Comparison of ENCODE assay signal across 33 cellular contexts in the genomic region with DNA sequence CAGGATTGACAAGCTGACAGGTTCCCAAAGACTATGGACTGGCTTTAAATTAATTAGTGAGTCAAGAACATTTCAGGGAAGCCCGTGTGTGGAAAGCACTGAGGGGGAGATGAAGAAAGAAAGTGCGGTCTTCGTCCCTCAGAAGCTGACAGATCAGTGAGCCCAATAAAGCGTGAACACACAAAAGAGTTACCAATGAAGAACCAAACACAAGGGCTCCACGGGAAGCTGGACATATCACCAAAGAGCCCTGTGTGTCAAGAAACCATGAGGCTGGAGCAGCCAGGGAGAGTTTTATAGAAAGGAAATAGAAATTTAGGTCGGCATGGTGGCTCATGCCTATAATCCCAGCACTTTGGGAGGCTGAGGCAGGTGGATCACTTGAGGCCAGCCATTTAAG.
"Had no signal": no experiment of that assay in that cellular context is flagged by ENCODE, and none has a peak within 500 bp of the region (broad histone marks: within the 10 kb centered on the region; RNA-seq: fewer than 3 reads in every experiment).

No MANE protein-coding gene starts in this region.

- H3K27me3 ChIP-seq: ascending aorta, cardiac muscle cell had no signal

- H3K36me3 ChIP-seq: ascending aorta, cardiac muscle cell had no signal

- H3K27ac Mint-ChIP-seq: activated B cell treated with CpG ODN at 0.5 μM for 24 hours; activated CD4-positive, alpha-beta memory T cell treated with anti-CD3 and anti-CD28 coated beads for 36 hours; activated CD4-positive, alpha-beta T cell treated with anti-CD3 and anti-CD28 coated beads, Interleukin-2, amount 10 ng/mL, durations not matched to agents 24 days and 14 days; activated CD8-positive, alpha-beta T cell treated with anti-CD3 and anti-CD28 coated beads for 36 hours; activated naive CD4-positive, alpha-beta T cell treated with anti-CD3 and anti-CD28 coated beads, Interleukin-2, amount 10 ng/mL, durations not matched to agents 7 days and 5 days; activated naive CD4-positive, alpha-beta T cell treated with anti-CD3 and anti-CD28 coated beads, Interleukin-2, amount 50 U/mL, for 24 hours; activated naive CD8-positive, alpha-beta T cell; activated naive CD8-positive, alpha-beta T cell treated with anti-CD3 and anti-CD28 coated beads, Interleukin-2, amount 10 ng/mL, durations not matched to agents 7 days and 5 days; activated naive CD8-positive, alpha-beta T cell treated with anti-CD3 and anti-CD28 coated beads, Interleukin-2, amount 50 U/mL, for 24 hours; activated T-cell treated with anti-CD3 and anti-CD28 coated beads, Interleukin-2, amount 50 U/mL, for 24 hours; activated T-helper 2 cell treated with anti-CD3 and anti-CD28 coated beads, Interferon-gamma antibody, Interleukin-2, Interleukin-4, amounts not matched to agents 10 μg/mL and 5 μg/mL and 100 μg/mL, durations not matched to agents 14 hours and 24 hours and 36 hours; brain; T-helper 1 cell treated with Interleukin-12 subunit alpha and Interleukin-12 subunit beta and Interleukin-4 antibody, amounts not matched to agents 30 μg/mL and 1 μg/mL, for 36 hours; T-helper 2 cell treated with Interferon-gamma antibody and Interleukin-4, amounts not matched to agents 5 μg/mL and 100 μg/mL, for 36 hours had no signal

- H3K4me1 Mint-ChIP-seq: activated B cell treated with CpG ODN at 0.5 μM for 24 hours; activated CD4-positive, alpha-beta T cell treated with anti-CD3 and anti-CD28 coated beads, Interleukin-2, amount 10 ng/mL, durations not matched to agents 24 days and 14 days; activated naive CD4-positive, alpha-beta T cell treated with anti-CD3 and anti-CD28 coated beads, Interleukin-2, amount 10 ng/mL, durations not matched to agents 7 days and 5 days; activated naive CD4-positive, alpha-beta T cell treated with anti-CD3 and anti-CD28 coated beads, Interleukin-2, amount 50 U/mL, for 24 hours; activated naive CD8-positive, alpha-beta T cell treated with anti-CD3 and anti-CD28 coated beads, Interleukin-2, amount 10 ng/mL, durations not matched to agents 7 days and 5 days; activated naive CD8-positive, alpha-beta T cell treated with anti-CD3 and anti-CD28 coated beads, Interleukin-2, amount 50 U/mL, for 24 hours; brain had no signal

- H3K4me3 ChIP-seq: ascending aorta, cardiac muscle cell had no signal

- H3K36me3 Mint-ChIP-seq: activated CD4-positive, alpha-beta memory T cell treated with anti-CD3 and anti-CD28 coated beads for 36 hours; activated naive CD4-positive, alpha-beta T cell treated with anti-CD3 and anti-CD28 coated beads, Interleukin-2, amount 10 ng/mL, durations not matched to agents 7 days and 5 days; activated naive CD4-positive, alpha-beta T cell treated with anti-CD3 and anti-CD28 coated beads, Interleukin-2, amount 50 U/mL, for 24 hours; activated naive CD8-positive, alpha-beta T cell; activated naive CD8-positive, alpha-beta T cell treated with anti-CD3 and anti-CD28 coated beads, Interleukin-2, amount 10 ng/mL, durations not matched to agents 7 days and 5 days had no signal

- H3K27me3 Mint-ChIP-seq: activated B cell treated with CpG ODN at 0.5 μM for 24 hours; activated CD4-positive, alpha-beta memory T cell treated with anti-CD3 and anti-CD28 coated beads for 36 hours; activated CD4-positive, alpha-beta T cell treated with anti-CD3 and anti-CD28 coated beads, Interleukin-2, amount 10 ng/mL, durations not matched to agents 24 days and 14 days; activated CD8-positive, alpha-beta T cell treated with anti-CD3 and anti-CD28 coated beads for 36 hours; activated naive CD4-positive, alpha-beta T cell treated with anti-CD3 and anti-CD28 coated beads, Interleukin-2, amount 10 ng/mL, durations not matched to agents 7 days and 5 days; activated naive CD4-positive, alpha-beta T cell treated with anti-CD3 and anti-CD28 coated beads, Interleukin-2, amount 50 U/mL, for 24 hours; activated naive CD8-positive, alpha-beta T cell; activated naive CD8-positive, alpha-beta T cell treated with anti-CD3 and anti-CD28 coated beads, Interleukin-2, amount 50 U/mL, for 24 hours had no signal

- H3K27ac ChIP-seq: ascending aorta, cardiac muscle cell, VCaP had no signal

- H3K9me3 Mint-ChIP-seq: activated naive CD4-positive, alpha-beta T cell treated with anti-CD3 and anti-CD28 coated beads, Interleukin-2, amount 50 U/mL, for 24 hours; activated T-cell treated with anti-CD3 and anti-CD28 coated beads, Interleukin-2, amount 50 U/mL, for 24 hours; T-helper 2 cell treated with Interferon-gamma antibody and Interleukin-4, amounts not matched to agents 5 μg/mL and 100 μg/mL, for 36 hours had no signal

- DNase-seq: activated B cell treated with CpG ODN at 0.5 μM for 24 hours; activated CD4-positive, alpha-beta memory T cell treated with anti-CD3 and anti-CD28 coated beads for 36 hours; activated CD4-positive, alpha-beta T cell treated with anti-CD3 and anti-CD28 coated beads for 4 hours; activated CD4-positive, alpha-beta T cell treated with anti-CD3 and anti-CD28 coated beads, Interleukin-2, amount 10 ng/mL, durations not matched to agents 24 days and 14 days; activated CD4-positive, alpha-beta T cell treated with anti-CD3 and anti-CD28 coated beads, Interleukin-2, amount 50 U/mL, for 1 hour; activated CD4-positive, alpha-beta T cell treated with anti-CD3 and anti-CD28 coated beads, Interleukin-2, amount 50 U/mL, for 4 hours; activated CD4-positive, CD25-positive, alpha-beta regulatory T cell treated with anti-CD3 and anti-CD28 coated beads, Interleukin-2, amount 50 U/mL, for 72 hours; activated CD8-positive, alpha-beta memory T cell treated with anti-CD3 and anti-CD28 coated beads, Interleukin-2, amount 50 U/mL, for 4 hours; activated CD8-positive, alpha-beta T cell treated with anti-CD3 and anti-CD28 coated beads for 36 hours; activated effector memory CD4-positive, alpha-beta T cell treated with Interleukin-2 at 50 U/mL for 16 hours; activated gamma-delta T cell; activated naive CD4-positive, alpha-beta T cell treated with anti-CD3 and anti-CD28 coated beads, Interleukin-2, amount 10 ng/mL, durations not matched to agents 7 days and 5 days; activated naive CD4-positive, alpha-beta T cell treated with Interleukin-2 at 50 U/mL for 16 hours; activated naive CD8-positive, alpha-beta T cell treated with anti-CD3 and anti-CD28 coated beads, Interleukin-2, amount 10 ng/mL, durations not matched to agents 7 days and 5 days; activated naive CD8-positive, alpha-beta T cell treated with anti-CD3 and anti-CD28 coated beads, Interleukin-2, amount 50 U/mL, for 24 hours; activated T-cell treated with anti-CD3 and anti-CD28 coated beads, Interleukin-2, amount 50 U/mL, for 24 hours; activated T-cell treated with anti-CD3 and anti-CD28 coated beads, Interleukin-2, amount 50 U/mL, for 48 hours; amygdala; anterior cingulate cortex; central memory CD4-positive, alpha-beta T cell; SW 1271; T-helper 1 cell; T-helper 2 cell; T-helper 9 cell had no signal

- H3K4me1 ChIP-seq: ascending aorta had no signal

- ATAC-seq: activated CD8-positive, alpha-beta T cell treated with anti-CD3 and anti-CD28 coated beads for 36 hours; activated naive CD8-positive, alpha-beta T cell treated with anti-CD3 and anti-CD28 coated beads, Interleukin-2, amount 50 U/mL, for 24 hours had no signal

- H3K4me3 Mint-ChIP-seq: activated B cell treated with CpG ODN at 0.5 μM for 24 hours; activated CD4-positive, alpha-beta memory T cell treated with anti-CD3 and anti-CD28 coated beads for 36 hours; activated CD4-positive, alpha-beta T cell treated with anti-CD3 and anti-CD28 coated beads, Interleukin-2, amount 10 ng/mL, durations not matched to agents 24 days and 14 days; activated CD8-positive, alpha-beta T cell treated with anti-CD3 and anti-CD28 coated beads for 36 hours; activated naive CD4-positive, alpha-beta T cell treated with anti-CD3 and anti-CD28 coated beads, Interleukin-2, amount 10 ng/mL, durations not matched to agents 7 days and 5 days; activated naive CD4-positive, alpha-beta T cell treated with anti-CD3 and anti-CD28 coated beads, Interleukin-2, amount 50 U/mL, for 24 hours; activated naive CD8-positive, alpha-beta T cell; activated naive CD8-positive, alpha-beta T cell treated with anti-CD3 and anti-CD28 coated beads, Interleukin-2, amount 10 ng/mL, durations not matched to agents 7 days and 5 days; activated naive CD8-positive, alpha-beta T cell treated with anti-CD3 and anti-CD28 coated beads, Interleukin-2, amount 50 U/mL, for 24 hours; activated T-cell treated with anti-CD3 and anti-CD28 coated beads, Interleukin-2, amount 50 U/mL, for 24 hours; brain; T-helper 1 cell treated with Interleukin-12 subunit alpha and Interleukin-12 subunit beta and Interleukin-4 antibody, amounts not matched to agents 30 μg/mL and 1 μg/mL, for 36 hours; T-helper 2 cell treated with Interferon-gamma antibody and Interleukin-4, amounts not matched to agents 5 μg/mL and 100 μg/mL, for 36 hours had no signal
